Comparison of ENCODE assay signal across 8 cellular contexts in the genomic region with DNA sequence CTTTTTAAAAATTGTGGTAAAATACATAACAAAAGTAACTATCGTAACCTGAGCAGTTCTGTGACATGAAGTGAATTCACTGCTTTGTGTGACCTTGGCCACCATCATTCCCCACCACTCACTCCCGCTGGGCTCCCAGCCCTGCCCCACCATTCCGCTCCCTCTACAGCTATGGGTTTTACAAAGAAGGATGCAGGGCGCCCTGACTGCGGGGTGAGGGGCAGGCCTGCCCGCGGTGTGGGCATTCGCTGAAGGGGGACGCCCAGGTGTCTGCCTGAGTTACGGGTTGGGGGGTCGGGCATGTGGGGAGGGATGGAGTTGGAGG. TPM values are rescaled to one million over a fixed set of nuclear protein-coding genes. Genes with fewer than 3 reads are reported as not detected.
DNase-seq lines count a peak whose midpoint lies in the region; ATAC-seq, FAIRE-seq and TF ChIP-seq lines count a peak whose summit lies in the region.

TSS of gene CEMP1 (minus strand) at position 38 of the 325 bp plus-strand sequence. CDS start 335 bp downstream, outside the sequence.

- no peaks in the 10 kb centered on the region for H3K9me3 ChIP-seq in mucosa of rectum (ENCODE audit: control insufficient read depth in 2 of 2, low read length in 2 of 2)

- TF ChIP-seq CTCF in BJ (IDR thresholded peaks at IDR 0.05; ENCODE audit: insufficient read depth, low read depth, low read length) (no peak), bronchial epithelial cell (IDR thresholded peaks at IDR 0.05; ENCODE audit: insufficient read depth, low read length, severe bottlenecking) (no peak)

- FAIRE-seq in bronchial epithelial cell (lab: Jason Lieb, UNC): no peak

- H3K36me3 ChIP-seq in BJ (ENCODE audit: control insufficient read depth, insufficient read depth, low read length): peaks cover 28% of the 10 kb centered on the region
- H3K36me3 ChIP-seq in bronchial epithelial cell (ENCODE audit: control insufficient read depth, insufficient read depth, low read length): peaks cover 8% of the 10 kb centered on the region
- H3K36me3 ChIP-seq in mucosa of rectum (ENCODE audit: control insufficient read depth in 2 of 2, insufficient read depth in 2 of 2, low read length in 2 of 2): peaks cover 10 to 22% of the 10 kb centered on the region in 2 donors

- peak within 1 kb of the TSS; percentile 96 to 99 for H3K27ac ChIP-seq in mucosa of rectum (ENCODE audit: low read depth in 2 of 2, low read length in 2 of 2)

- H3K4me3 ChIP-seq in BJ (ENCODE audit: low read depth, low read length) (peak within 1 kb of the TSS; percentile 57), bronchial epithelial cell (ENCODE audit: low read depth, low read length) (peak within 1 kb of the TSS; percentile 80), mucosa of rectum (ENCODE audit: low read length in 2 of 2) (peak within 1 kb of the TSS; percentile 78 to 84)

- no peaks in the 10 kb centered on the region for H3K27me3 ChIP-seq in BJ (ENCODE audit: control insufficient read depth, insufficient read depth, low read length)
- H3K27me3 ChIP-seq in bronchial epithelial cell (ENCODE audit: control insufficient read depth, insufficient read depth, low read length): no peaks in the 10 kb centered on the region
- H3K27me3 ChIP-seq in mucosa of rectum (ENCODE audit: control insufficient read depth in 2 of 2, insufficient read depth in 2 of 2, low read length in 2 of 2): no peaks in the 10 kb centered on the region

- DNase-seq in BJ (ENCODE audit: low read depth) (no peak), bronchial epithelial cell (ENCODE audit: low read depth) (no peak), globus pallidus (ENCODE audit: low spot score) (no peak)
- DNase-seq in activated CD4-positive, alpha-beta T cell treated with anti-CD3 and anti-CD28 coated beads, Interleukin-2, amount 50 U/mL, for 4 hours: no peak

- POLR2A ChIA-PET in BJ (lab: Charles Lee): no interaction called here

- CTCF ChIA-PET in BJ (lab: Yijun Ruan, JAX): interaction anchor here (1.0 to 1.7 kb wide), 3 partner anchors 9 to 30 kb away, joined by 3 to 4 read pairs (median 3); partner anchors contain the start of gene AMDHD2

- peak; percentile 4 for ATAC-seq in HG03460 (IDR thresholded peaks at IDR 0.05; ENCODE audit: unreplicated experiment)
- no peak for ATAC-seq in GM19395 (IDR thresholded peaks at IDR 0.05; ENCODE audit: unreplicated experiment)
- no peak for ATAC-seq in HG02885 (IDR thresholded peaks at IDR 0.05; ENCODE audit: poor library complexity, unreplicated experiment)

- H3K9ac ChIP-seq in mucosa of rectum (ENCODE audit: low read depth in 1 of 2, low read length in 2 of 2): peak within 1 kb of the TSS; percentile 96 to 99

- H3K4me1 ChIP-seq in mucosa of rectum (ENCODE audit: control insufficient read depth in 2 of 2, insufficient read depth in 2 of 2, low read length in 2 of 2): peaks cover 12 to 16% of the 10 kb centered on the region in 2 donors

RNA-seq across cellular contexts. Expression of gene CEMP1, which starts in this region (rescaled TPM):
- not detected in 2 replicates for polyA plus RNA-seq in BJ (2011; rRNA removed)
- not detected in 2 replicates for polyA minus RNA-seq in BJ (2011; rRNA and poly(A)+ RNA removed)
- total RNA-seq in bronchial epithelial cell: 0.26 TPM in 1 of 2 replicates, not detected in the other
